Comparison of ENCODE assay signal across 14 cellular contexts in the genomic region with DNA sequence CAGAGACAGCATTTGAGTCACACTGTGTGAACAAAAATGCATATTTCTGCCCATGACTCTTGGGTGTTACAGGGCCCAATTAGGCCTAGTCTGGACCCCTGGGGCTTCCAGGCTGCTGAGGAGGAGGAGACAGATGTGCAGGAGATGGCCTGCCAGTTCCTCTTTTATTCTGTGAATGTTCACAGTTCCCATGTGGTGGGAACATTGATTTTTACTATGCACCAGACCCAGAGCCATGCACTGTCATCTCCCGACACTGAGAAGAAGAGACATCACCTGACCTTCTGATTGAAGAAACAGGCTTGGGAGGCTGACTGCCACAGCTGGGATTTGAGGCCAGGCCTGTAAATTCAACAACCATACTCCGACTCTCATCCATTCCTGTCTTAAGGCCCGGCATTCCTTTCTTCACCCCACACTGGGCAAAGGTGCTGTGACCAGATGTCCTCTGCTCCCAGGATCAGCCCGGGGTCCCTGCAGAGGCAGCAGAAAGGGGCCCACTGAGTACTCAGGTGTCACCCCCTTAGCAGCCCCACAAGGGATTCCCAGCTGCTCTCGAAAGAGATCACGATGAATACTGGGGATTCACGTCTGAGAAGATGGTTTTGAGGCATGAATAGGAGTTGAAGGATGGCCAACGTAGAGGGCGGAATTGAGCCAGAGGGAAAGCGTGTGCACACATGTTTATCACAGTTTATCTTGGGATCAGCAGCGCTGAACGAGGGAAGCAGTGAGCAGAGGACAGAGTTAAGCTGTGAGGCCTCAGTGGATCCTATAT. TPM values are rescaled to one million over a fixed set of nuclear protein-coding genes. Genes with fewer than 3 reads are reported as not detected.
"Had no signal": no experiment of that assay in that cellular context is flagged by ENCODE, and none has a peak within 500 bp of the region (broad histone marks: within the 10 kb centered on the region; RNA-seq: fewer than 3 reads in every experiment).

No MANE protein-coding gene starts in this region.

- H2AFZ ChIP-seq: hepatocyte had no signal

- H3K36me3 Mint-ChIP-seq: activated naive CD4-positive, alpha-beta T cell treated with anti-CD3 and anti-CD28 coated beads, Interleukin-2, amount 50 U/mL, for 24 hours; naive thymus-derived CD8-positive, alpha-beta T cell; stimulated activated effector memory CD8-positive, alpha-beta T cell treated with anti-CD3 and anti-CD28 coated beads, Interleukin-12 subunit alpha, Interleukin-12 subunit beta, amount 100 ng/mL, for 72 hours had no signal

- H3K4me2 ChIP-seq: hepatocyte had no signal

- H3K27ac ChIP-seq: esophagus squamous epithelium, hepatocyte, left lung had no signal

- H3K4me3 Mint-ChIP-seq: activated naive CD4-positive, alpha-beta T cell treated with anti-CD3 and anti-CD28 coated beads, Interleukin-2, amount 50 U/mL, for 24 hours; activated T-cell treated with anti-CD3 and anti-CD28 coated beads, Interleukin-2, amount 50 U/mL, for 4 hours; stimulated activated effector memory CD8-positive, alpha-beta T cell treated with anti-CD3 and anti-CD28 coated beads, Interleukin-12 subunit alpha, Interleukin-12 subunit beta, amount 100 ng/mL, for 72 hours had no signal

- H3K79me2 ChIP-seq: hepatocyte had no signal

- DNase-seq: activated CD4-positive, CD25-positive, alpha-beta regulatory T cell treated with anti-CD3 and anti-CD28 coated beads, Interleukin-2, amount 50 U/mL, for 72 hours; activated effector memory CD4-positive, alpha-beta T cell treated with anti-CD3 and anti-CD28 coated beads, Interleukin-2, amount 50 U/mL, for 16 hours; activated T-cell treated with anti-CD3 and anti-CD28 coated beads, Interleukin-2, amount 50 U/mL, for 4 hours; caudate nucleus; esophagus squamous epithelium; kidney; left lung; mammary epithelial cell; naive thymus-derived CD8-positive, alpha-beta T cell had no signal

- H3K9me3 ChIP-seq: esophagus squamous epithelium, left lung had no signal

- ATAC-seq: activated T-cell treated with anti-CD3 and anti-CD28 coated beads, Interleukin-2, amount 50 U/mL, for 4 hours; left lung; naive thymus-derived CD8-positive, alpha-beta T cell; stimulated activated effector memory CD8-positive, alpha-beta T cell treated with anti-CD3 and anti-CD28 coated beads, Interleukin-12 subunit alpha, Interleukin-12 subunit beta, amount 100 ng/mL, for 72 hours had no signal

- H3K27ac Mint-ChIP-seq: activated naive CD4-positive, alpha-beta T cell treated with anti-CD3 and anti-CD28 coated beads, Interleukin-2, amount 50 U/mL, for 24 hours; naive thymus-derived CD8-positive, alpha-beta T cell; stimulated activated effector memory CD8-positive, alpha-beta T cell treated with anti-CD3 and anti-CD28 coated beads, Interleukin-12 subunit alpha, Interleukin-12 subunit beta, amount 100 ng/mL, for 72 hours had no signal

- H3K9me3 Mint-ChIP-seq: activated naive CD4-positive, alpha-beta T cell treated with anti-CD3 and anti-CD28 coated beads, Interleukin-2, amount 50 U/mL, for 24 hours; activated T-cell treated with anti-CD3 and anti-CD28 coated beads, Interleukin-2, amount 50 U/mL, for 4 hours; naive thymus-derived CD8-positive, alpha-beta T cell; stimulated activated effector memory CD8-positive, alpha-beta T cell treated with anti-CD3 and anti-CD28 coated beads, Interleukin-12 subunit alpha, Interleukin-12 subunit beta, amount 100 ng/mL, for 72 hours had no signal

- H3K36me3 ChIP-seq: esophagus squamous epithelium, left lung had no signal

- H3K4me3 ChIP-seq: esophagus squamous epithelium, hepatocyte, left lung had no signal

RNA-seq across cellular contexts. Expression of a gene that starts 3.6 kb away (rescaled TPM):
- total RNA-seq: fibroblast of villous mesenchyme; glomerular endothelial cell; naive thymus-derived CD8-positive, alpha-beta T cell had no signal
